Comparison of ENCODE assay signal across 8 cellular contexts in genomic region chr17:44947461-44948314, GRCh38. TPM values are rescaled to one million over a fixed set of nuclear protein-coding genes. Genes with fewer than 3 reads are reported as not detected.
DNase-seq lines count a peak whose midpoint lies in the region; ATAC-seq, FAIRE-seq and TF ChIP-seq lines count a peak whose summit lies in the region.

Gene KIF18B, minus strand, starts transcription at chr17:44947773. Its CDS starts 11,429 bp downstream, at chr17:44936344.

- H2BK12ac ChIP-seq in H1 (ENCODE audit: low read depth, low read length) = no peak within 1 kb of the TSS; the same call in 1 of the 2 replicates

- peak within 1 kb of the TSS; percentile 99 for H4K91ac ChIP-seq in H1 (replicated peaks; ENCODE audit: insufficient read length, low read length)

- H3K4me3 Mint-ChIP-seq in Caco-2 (ENCODE audit: unreplicated experiment) = peak within 1 kb of the TSS; percentile 90

- H3K4me2 ChIP-seq in H1 (ENCODE audit: insufficient read depth in 1 of 2, low read depth in 2 of 2, low read length in 2 of 2) (peak within 1 kb of the TSS; percentile 82 to 97), mesendoderm (ENCODE audit: low read length) (peak within 1 kb of the TSS; percentile 96)

- H3K56ac ChIP-seq in H1 (replicated peaks; ENCODE audit: insufficient read length, low read depth, low read length) (peak within 1 kb of the TSS; percentile 70), mesendoderm (ENCODE audit: low read length) (peak within 1 kb of the TSS; percentile 98)

- H3K27me3 Mint-ChIP-seq in Caco-2 (ENCODE audit: insufficient read depth, unreplicated experiment) = no peaks in the 10 kb centered on the region

- peaks cover 0 to 2% of the 10 kb centered on the region in 2 experiments for H4K20me1 ChIP-seq in H1 (replicated peaks in 1 of 2; ENCODE audit: control insufficient read depth in 1 of 2, insufficient read depth in 2 of 2, low read length in 2 of 2)

- H2BK15ac ChIP-seq in H1 (ENCODE audit: low read length) (peak within 1 kb of the TSS; percentile 65; the same call in 1 of the 2 replicates), mesendoderm (replicated peaks; ENCODE audit: low read depth) (no peak within 1 kb of the TSS)

- H2BK5ac ChIP-seq in H1 (ENCODE audit: low read depth, low read length) (peak within 1 kb of the TSS; percentile 91; the same call in 1 of the 2 replicates), mesendoderm (ENCODE audit: low read length) (peak within 1 kb of the TSS; percentile 71)

- peak; percentile 89 for ATAC-seq in GM21360 (IDR thresholded peaks at IDR 0.05; ENCODE audit: unreplicated experiment)

- CTCF ChIA-PET in Caco-2 (lab: Charles Lee) (interaction anchor here (0.6 kb wide), 1 partner anchor 22 kb away, joined by 3 read pairs; no protein-coding TSS in a partner anchor), H1 (lab: Charles Lee; ENCODE audit: partially characterized antibody) (interaction anchor here (0.7 to 2.0 kb wide), 6 partner anchors 11 to 74 kb away, joined by 3 to 8 read pairs (median 4); no protein-coding TSS in a partner anchor)

- TF ChIP-seq RAD21 in H1 (IDR thresholded peaks at IDR 0.05 in 1 of 2, conservative IDR thresholded peaks at IDR 0.05 in 1 of 2; ENCODE audit: low read depth in 2 of 2, low read length in 2 of 2) = no peak

- H4K8ac ChIP-seq in H1 (ENCODE audit: extremely low read depth, insufficient read depth, low read length) = peak within 1 kb of the TSS; percentile 81
- no peak within 1 kb of the TSS for H4K8ac ChIP-seq in mesendoderm (ENCODE audit: low read depth, low read length)

- intact Hi-C loops in Caco-2 (cut with micrococcal nuclease; ENCODE audit: unreplicated experiment) = loop anchor here (2.0 kb wide), 2 partner anchors 49 to 71 kb away; partner anchors contain the start of gene EFTUD2

- BruUV-seq in Caco-2 (replicated peaks; lab: Mats Ljungman, UMichigan) = TSS peak; percentile 98

- H3K79me2 ChIP-seq in H1 (ENCODE audit: control insufficient read depth in 1 of 2, insufficient read depth in 2 of 2, low read length in 2 of 2) (peaks cover 3 to 42% of the 10 kb centered on the region in 2 experiments; a peak in 3 of 4 replicates), mesendoderm (ENCODE audit: control insufficient read depth, insufficient read depth, low read length) (peaks cover 21% of the 10 kb centered on the region)

- H3K4me3 ChIP-seq in Caco-2 (ENCODE audit: low read depth, low read length) (peak within 1 kb of the TSS; percentile 79), H1 (ENCODE audit: extremely low read depth in 1 of 4, insufficient read depth in 2 of 4, low read depth in 3 of 4, low read length in 4 of 4) (peak within 1 kb of the TSS; percentile 82 to 100 (median 98)), mesendoderm (ENCODE audit: low read length) (peak within 1 kb of the TSS; percentile 89)

- no peak for TF ChIP-seq CTCF in Caco-2 (IDR thresholded peaks at IDR 0.05; ENCODE audit: insufficient read depth in 1 of 2, low read depth in 1 of 2, low read length in 1 of 2, severe bottlenecking in 1 of 2, unreplicated experiment in 1 of 2)
- 0 out of 4 replicates have a peak, but pooled peaks of 1 of the 3 experiments have one; percentile 6 for TF ChIP-seq CTCF in H1 (IDR thresholded peaks at IDR 0.05; ENCODE audit: control extremely low read depth in 1 of 3, insufficient read depth in 1 of 3, low read depth in 1 of 3, low read length in 3 of 3)

- H3K4me1 Mint-ChIP-seq in Caco-2 (ENCODE audit: low read depth, unreplicated experiment) = peaks cover 8% of the 10 kb centered on the region

- 7% methylated on average over 56 of the region's 62 CpGs; no CpG with 5 or more reads in 1 of the 2 experiments for WGBS in H1 (ENCODE audit: extremely low coverage in 1 of 2, insufficient coverage in 1 of 2, insufficient read length in 1 of 2, insufficient replicate concordance in 2 of 2, low coverage in 1 of 2, low lambda C conversion rate in 2 of 2, missing lambda C conversion rate in 1 of 2), 2 experiments
- WGBS in mesendoderm (ENCODE audit: extremely low coverage, insufficient coverage, low lambda C conversion rate) = no CpG with 5 or more reads among the region's 62 CpGs

- H3K23me2 ChIP-seq in H1 (ENCODE audit: low read depth, low read length) = peaks cover 5% of the 10 kb centered on the region; the same call in 1 of the 2 replicates

- H3K14ac ChIP-seq in H1 (ENCODE audit: insufficient read length) = no peak within 1 kb of the TSS

- FAIRE-seq in H1 (lab: Jason Lieb, UNC) = no peak

- H3K4me1 ChIP-seq in Caco-2 (peaks cover 8% of the 10 kb centered on the region), H1 (replicated peaks in 1 of 4; ENCODE audit: control insufficient read depth in 3 of 4, insufficient read depth in 4 of 4, low read length in 3 of 4) (no peaks in the 10 kb centered on the region; a peak in 1 of 7 replicates), mesendoderm (ENCODE audit: control insufficient read depth, low read depth, low read length) (peaks cover 4% of the 10 kb centered on the region)

- H2BK120ac ChIP-seq in H1 (replicated peaks; ENCODE audit: low read depth, low read length) (peak within 1 kb of the TSS; percentile 5), mesendoderm (ENCODE audit: low read depth, low read length) (no peak within 1 kb of the TSS)

- peak within 1 kb of the TSS; percentile 90 for H2AFZ ChIP-seq in H1 (ENCODE audit: low read length)

- H3K23ac ChIP-seq in H1 (ENCODE audit: insufficient read length) = no peak within 1 kb of the TSS
- H3K23ac ChIP-seq in mesendoderm (ENCODE audit: low read length) = peak within 1 kb of the TSS; percentile 6

- POLR2A ChIA-PET in Caco-2 (lab: Charles Lee) (interaction anchor here (0.6 to 1.3 kb wide), 7 partner anchors 21 to 113 kb away, joined by 3 to 10 read pairs (median 5); partner anchors contain the start of genes C1QL1, EFTUD2 and NMT1), H1 (lab: Charles Lee; ENCODE audit: partially characterized antibody) (interaction anchor here (0.7 to 1.5 kb wide), 8 partner anchors 12 to 103 kb away, joined by 3 to 6 read pairs (median 3); no protein-coding TSS in a partner anchor)

- peak; percentile 82 to 83 for TF ChIP-seq POLR2A in H1 (IDR thresholded peaks at IDR 0.05; ENCODE audit: control extremely low read depth in 1 of 2, low read depth in 2 of 2, low read length in 2 of 2)

- H3K27ac Mint-ChIP-seq in Caco-2 (ENCODE audit: unreplicated experiment) = peak within 1 kb of the TSS; percentile 92

- H3K79me1 ChIP-seq in H1 (ENCODE audit: low read depth, low read length) (peaks cover 5% of the 10 kb centered on the region), mesendoderm (ENCODE audit: low read length) (peaks cover 4% of the 10 kb centered on the region)

- no peaks in the 10 kb centered on the region for H3K9me3 ChIP-seq in Caco-2
- H3K9me3 ChIP-seq in H1 (ENCODE audit: insufficient read depth in 2 of 2, low read depth in 1 of 2, low read length in 1 of 2) = no peaks in the 10 kb centered on the region

- DNase-seq in Caco-2 = peak; percentile 95 to 96
- peak in 75 of 76 experiments; percentile 41 to 97 (median 92) for DNase-seq in HUDEP-2 (lab: John Stamatoyannopoulos, UW; ENCODE audit: unreplicated experiment in 76 of 76)
- peak; percentile 96 for DNase-seq in NOMO-1 treated with dmso at 0.1 percent for 144 hours (lab: John Stamatoyannopoulos, UW; ENCODE audit: unreplicated experiment)
- DNase-seq in activated CD8-positive, alpha-beta memory T cell treated with anti-CD3 and anti-CD28 coated beads for 4 hours (ENCODE audit: low read depth in 2 of 2) = peak; percentile 76
- DNase-seq in H1 (ENCODE audit: low read depth in 1 of 2, low spot score in 2 of 2) = peak; percentile 69 to 93
- DNase-seq in mesendoderm = peak; percentile 98
- DNase-seq in stimulated activated CD8-positive, alpha-beta memory T cell treated with anti-CD3 and anti-CD28 coated beads, Interleukin-12 subunit alpha, Interleukin-12 subunit beta, amount 100 ng/mL, for 4 hours (ENCODE audit: low read depth) = peak; percentile 69

- peak within 1 kb of the TSS; percentile 93 for H4K5ac ChIP-seq in H1 (ENCODE audit: insufficient read length, low read depth, low read length)
- peak within 1 kb of the TSS; percentile 97 for H4K5ac ChIP-seq in mesendoderm (ENCODE audit: low read length)

- no peak for TF ChIP-seq EP300 in H1 (IDR thresholded peaks at IDR 0.05; ENCODE audit: borderline replicate concordance in 1 of 2, low read depth in 2 of 2, low read length in 2 of 2)

- H3K27me3 ChIP-seq in Caco-2 (replicated peaks; ENCODE audit: control insufficient read depth, insufficient read depth, low read length) (no peaks in the 10 kb centered on the region), H1 (replicated peaks in 1 of 4; ENCODE audit: control insufficient read depth in 3 of 4, extremely low read depth in 1 of 4, insufficient read depth in 3 of 4, low read length in 3 of 4) (peaks cover 0 to 4% (median 0%) of the 10 kb centered on the region in 4 experiments; a peak in 1 of 7 replicates), mesendoderm (ENCODE audit: insufficient read depth, low read length, poor library complexity) (no peaks in the 10 kb centered on the region)

- peak within 1 kb of the TSS; percentile 84 for H3K18ac ChIP-seq in H1 (ENCODE audit: extremely low read depth, low read length)
- H3K18ac ChIP-seq in mesendoderm (ENCODE audit: low read length) = peak within 1 kb of the TSS; percentile 63

- H3K4ac ChIP-seq in H1 (replicated peaks; ENCODE audit: insufficient read length, low read depth, low read length) (peak within 1 kb of the TSS; percentile 92), mesendoderm (ENCODE audit: low read depth, low read length) (peak within 1 kb of the TSS; percentile 17)

- peaks cover 43% of the 10 kb centered on the region for H3K36me3 Mint-ChIP-seq in Caco-2 (ENCODE audit: insufficient read depth, unreplicated experiment)

- peak within 1 kb of the TSS; percentile 53; the same call in 1 of the 2 replicates for H3K27ac ChIP-seq in H1 (ENCODE audit: low read depth, low read length)
- H3K27ac ChIP-seq in mesendoderm (ENCODE audit: low read depth, low read length) = peak within 1 kb of the TSS; percentile 14

- H3K9me3 Mint-ChIP-seq in Caco-2 (ENCODE audit: unreplicated experiment) = no peaks in the 10 kb centered on the region

- no peak within 1 kb of the TSS; the same call in 1 of the 2 replicates for H2BK20ac ChIP-seq in H1 (ENCODE audit: low read length)

- H2AK5ac ChIP-seq in H1 (ENCODE audit: low read depth, low read length) (no peak within 1 kb of the TSS), mesendoderm (ENCODE audit: low read length) (no peak within 1 kb of the TSS)

- peak within 1 kb of the TSS; percentile 79 to 82 (median 80) for H3K9ac ChIP-seq in H1 (replicated peaks in 1 of 4; ENCODE audit: extremely low read depth in 1 of 4, low read depth in 3 of 4, low read length in 3 of 4)
- peak within 1 kb of the TSS; percentile 99 for H3K9ac ChIP-seq in mesendoderm (ENCODE audit: low read length)

- H3K36me3 ChIP-seq in Caco-2 (ENCODE audit: control insufficient read depth, insufficient read depth, low read length) (no peaks in the 10 kb centered on the region), H1 (ENCODE audit: control insufficient read depth in 2 of 4, insufficient read depth in 4 of 4, low read length in 3 of 4) (peaks cover 0 to 8% (median 3%) of the 10 kb centered on the region in 4 experiments; a peak in 2 of 8 replicates), mesendoderm (ENCODE audit: control insufficient read depth, insufficient read depth, low read length) (no peaks in the 10 kb centered on the region)

RNA-seq across cellular contexts. Expression of gene KIF18B, which starts in this region (rescaled TPM):
- total RNA-seq in Caco-2 (2022) = 63.6 and 68.4 TPM in 2 replicates
- total RNA-seq in H1 (2021; fragmentation: NEBNext Ultra II Directional; extraction: Animal tissue kit (Norgen Biotek cat#: 25700)) = 58.1 and 59.4 TPM in 2 replicates
- polyA plus RNA-seq in H1 (2011; rRNA removed) = 39.0 and 51.1 TPM in 2 replicates
- 35.6 TPM for polyA plus RNA-seq in H1 (2011; cell fraction: cytosol; rRNA removed)
- polyA plus RNA-seq in H1 (2011; cell fraction: nucleus; rRNA removed) = 109 TPM
- polyA plus RNA-seq in H1 (2012, experiment 1 of 2) = 31.0 to 37.4 TPM (median 33.7 TPM) in 4 replicates
- polyA plus RNA-seq in H1 (2012, experiment 2 of 2) = 20.8 TPM
- polyA plus RNA-seq in H1 (2013, experiment 1 of 2) = 26.2 TPM
- 24.0 TPM for polyA plus RNA-seq in H1 (2013, experiment 2 of 2)
- polyA minus RNA-seq in H1 (2011; rRNA and poly(A)+ RNA removed) = 31.5 and 40.2 TPM in 2 replicates
- polyA minus RNA-seq in H1 (2011; cell fraction: cytosol; rRNA and poly(A)+ RNA removed) = 30.2 TPM
- 55.8 TPM for polyA minus RNA-seq in H1 (2011; cell fraction: nucleus; rRNA and poly(A)+ RNA removed)
- 23.3 TPM for polyA plus RNA-seq in mesendoderm (2013, experiment 1 of 2)
- polyA plus RNA-seq in mesendoderm (2013, experiment 2 of 2) = 23.0 TPM

Comparison
In these comparisons a context has a peak if more than half of its experiments do, and no peak if none do; other contexts are left out.
1. Peak in every context shown above with its lines: DNase-seq, ATAC-seq, H3K4me3 ChIP-seq and H3K27ac ChIP-seq.